Comparison of ENCODE assay signal across 26 cellular contexts in genomic region chr22:30804626-30805025, GRCh38.
"Had no signal": no experiment of that assay in that cellular context is flagged by ENCODE, and none has a peak within 500 bp of the region (broad histone marks: within the 10 kb centered on the region; RNA-seq: fewer than 3 reads in every experiment).

No MANE protein-coding gene starts in this region.

- H3K36me3 ChIP-seq: brain microvascular endothelial cell had no signal

- DNase-seq: activated CD4-positive, alpha-beta memory T cell treated with anti-CD3 and anti-CD28 coated beads, Interleukin-2, amount 10 ng/mL, durations not matched to agents 7 days and 5 days; activated CD4-positive, alpha-beta T cell treated with anti-CD3 and anti-CD28 coated beads, Interleukin-2, amount 10 ng/mL, durations not matched to agents 7 days and 5 days; activated CD4-positive, CD25-positive, alpha-beta regulatory T cell; activated gamma-delta T cell; activated naive CD4-positive, alpha-beta T cell treated with anti-CD3 and anti-CD28 coated beads for 36 hours; activated T-cell treated with anti-CD3 and anti-CD28 coated beads for 4 hours; activated T-cell treated with anti-CD3 and anti-CD28 coated beads, Interleukin-2, amount 50 U/mL, for 48 hours; amygdala; brain microvascular endothelial cell; cerebellar nuclear complex; Karpas-422; NCI-H1048; NCI-H1417; NCI-H1930; NCI-H2171; NCI-H345; NCI-H510A; NCI-H526 treated with DMSO at 0.1 percent for 48 hours; SIG-M5; T-cell; T-helper 2 cell; T1000 had no signal

- H3K27ac ChIP-seq: brain microvascular endothelial cell, SK-N-MC, VCaP had no signal

- H3K4me3 ChIP-seq: K562, SK-N-MC had no signal

- ATAC-seq: activated T-helper 17 cell treated with anti-CD3 and anti-CD28 coated beads, Interleukin-2, amount 50 U/mL, for 72 hours; K562; T-cell had no signal
